Comparison of ENCODE assay signal across 9 cellular contexts in genomic region chr4:118033148-118034060, GRCh38. TPM values are rescaled to one million over a fixed set of nuclear protein-coding genes. Genes with fewer than 3 reads are reported as not detected.
A peak's percentile ranks its signal among the peaks of the same experiment; 100 is the strongest.
DNase-seq lines count a peak whose midpoint lies in the region; ATAC-seq and TF ChIP-seq lines count a peak whose summit lies in the region.
"Had no signal": no experiment of that assay in that cellular context is flagged by ENCODE, and none has a peak within 500 bp of the region (broad histone marks: within the 10 kb centered on the region; RNA-seq: fewer than 3 reads in every experiment).

No MANE protein-coding gene starts in this region.

- H3K36me3 Mint-ChIP-seq in activated naive CD8-positive, alpha-beta T cell, result no peaks in the 10 kb centered on the region

- peak overlapping the region; percentile 69 for H3K4me2 ChIP-seq in MM.1S (ENCODE audit: low read depth, low read length)

- H3K27me3 Mint-ChIP-seq in activated naive CD8-positive, alpha-beta T cell, result peaks cover 20% of the 10 kb centered on the region

- no peaks in the 10 kb centered on the region for H3K36me3 ChIP-seq in MM.1S (replicated peaks; ENCODE audit: insufficient read depth, low read length)
- H3K36me3 ChIP-seq in heart right ventricle, result no peaks in the 10 kb centered on the region

- no peak overlapping the region for H3K27ac Mint-ChIP-seq in activated naive CD8-positive, alpha-beta T cell

- H3K4me3 ChIP-seq in MM.1S (ENCODE audit: low read length), result peak overlapping the region; percentile 54
- H3K4me3 ChIP-seq in heart right ventricle, result peak overlapping the region in 9 of 10 donors; percentile 21 to 46 (median 43)

- no peak for TF ChIP-seq CTCF in MM.1S (IDR thresholded peaks at IDR 0.05; ENCODE audit: low read length)
- no peak for TF ChIP-seq CTCF in heart right ventricle (IDR thresholded peaks at IDR 0.05)

- peak overlapping the region; percentile 21; the same call in 1 of the 2 replicates for H2AFZ ChIP-seq in MM.1S (ENCODE audit: low read length)

- H3K9me3 ChIP-seq in MM.1S (replicated peaks; ENCODE audit: insufficient read depth, low read length) (no peaks in the 10 kb centered on the region), heart right ventricle (peaks cover 0 to 2% (median 0%) of the 10 kb centered on the region in 11 donors)

- H3K9me3 Mint-ChIP-seq in activated naive CD8-positive, alpha-beta T cell (ENCODE audit: low read depth), result no peaks in the 10 kb centered on the region

- DNase-seq in NCI-H2081 (lab: John Stamatoyannopoulos, UW) (peak; percentile 31 to 64), NCI-H2081 treated with DMSO at 0.1 percent for 48 hours (lab: John Stamatoyannopoulos, UW) (no peak), MM.1S (no peak), heart right ventricle (peak in 1 of 2 donors; percentile 16), posterior cingulate gyrus (peak; percentile 35 to 93 (median 58)), NCI-H2029 (lab: John Stamatoyannopoulos, UW) (no peak)

- no peaks in the 10 kb centered on the region for H3K9me2 ChIP-seq in MM.1S (replicated peaks; ENCODE audit: insufficient read depth, low read length)

- 1% methylated on average over 82 to 98 of the region's 100 CpGs for WGBS in heart right ventricle, 2 donors

- no peaks in the 10 kb centered on the region for H3F3A ChIP-seq in MM.1S (ENCODE audit: insufficient read depth, low read length)

- H3K27me3 ChIP-seq in MM.1S (replicated peaks; ENCODE audit: insufficient read depth, low read length), result no peaks in the 10 kb centered on the region
- peaks cover 10 to 72% (median 61%) of the 10 kb centered on the region in 7 donors for H3K27me3 ChIP-seq in heart right ventricle

- ATAC-seq in heart right ventricle (peak in 3 of 8 donors; percentile 38 to 64 (median 46)), HG03460 (IDR thresholded peaks at IDR 0.05; ENCODE audit: unreplicated experiment) (no peak)

- no peaks in the 10 kb centered on the region for H4K20me1 ChIP-seq in MM.1S (ENCODE audit: insufficient read depth, low read length)

- no peak overlapping the region for H3K27ac ChIP-seq in MM.1S (ENCODE audit: low read length)
- H3K27ac ChIP-seq in heart right ventricle, result no peak overlapping the region
- H3K27ac ChIP-seq: C4-2B had no signal

- H3K4me1 ChIP-seq in MM.1S (ENCODE audit: low read length) (no peaks in the 10 kb centered on the region), heart right ventricle (peaks cover 0 to 11% (median 0%) of the 10 kb centered on the region in 9 donors)

- intact Hi-C loops in heart right ventricle (cut with DNase I), result no loop called here
- intact Hi-C loops in posterior cingulate gyrus (cut with DNase I), result loop anchor here (2.0 kb wide), 1 partner anchor 899 kb away; no protein-coding TSS in a partner anchor

- peaks cover 6% of the 10 kb centered on the region for H3K4me1 Mint-ChIP-seq in activated naive CD8-positive, alpha-beta T cell (ENCODE audit: low read depth)

- H3K4me3 Mint-ChIP-seq in activated naive CD8-positive, alpha-beta T cell, result peak overlapping the region; percentile 64

- no peaks in the 10 kb centered on the region for H3K79me2 ChIP-seq in MM.1S (ENCODE audit: low read length)

- H3K9ac ChIP-seq in MM.1S (ENCODE audit: low read length), result no peak overlapping the region

RNA-seq across cellular contexts. Expression of gene NDST3, which starts 0.9 kb away (rescaled TPM):
- total RNA-seq in heart right ventricle, result under 1 TPM in 1 of 10 donors, not detected in 9; 0.04 TPM
- polyA plus RNA-seq in heart right ventricle, result not detected

Comparison
In these comparisons a context has a peak if more than half of its experiments do, and no peak if none do; other contexts are left out.
1. DNase-seq: peak in NCI-H2081 (2 of 2) and posterior cingulate gyrus (10 of 10); none in NCI-H2081 treated with DMSO at 0.1 percent for 48 hours (single experiment), MM.1S (single experiment) and NCI-H2029 (single experiment).